In the genomic region with DNA sequence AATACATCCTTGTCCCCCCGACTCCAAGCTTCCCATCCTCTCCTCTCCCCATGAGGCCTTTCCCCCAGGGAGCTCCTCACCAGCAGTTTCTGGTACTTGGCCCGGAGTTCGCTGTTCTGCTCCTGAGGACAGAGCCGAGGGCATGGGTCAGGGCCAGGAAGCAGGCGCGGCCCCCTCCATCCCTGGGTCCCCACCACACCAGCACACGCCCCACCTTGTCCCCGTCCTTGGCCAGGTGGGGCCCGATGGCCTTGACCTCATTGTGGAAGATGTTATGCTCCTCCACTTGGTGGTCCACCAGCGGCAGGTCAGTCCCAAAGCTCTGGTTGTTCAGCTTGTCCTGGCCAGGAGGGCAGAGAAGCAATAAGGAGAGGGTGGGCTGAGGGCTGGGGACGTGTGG, we compare ENCODE assay signal across 26 cellular contexts. TPM values are rescaled to one million over a fixed set of nuclear protein-coding genes. Genes with fewer than 3 reads are reported as not detected.
DNase-seq lines count a peak whose midpoint lies in the region; ATAC-seq and TF ChIP-seq lines count a peak whose summit lies in the region.
"Had no signal": no experiment of that assay in that cellular context is flagged by ENCODE, and none has a peak within 500 bp of the region (broad histone marks: within the 10 kb centered on the region; RNA-seq: fewer than 3 reads in every experiment).

No MANE protein-coding gene starts in this region.

- no peak overlapping the region for H3K56ac ChIP-seq in IMR-90 (ENCODE audit: extremely low read depth, insufficient read depth, low read length)

- no peak overlapping the region for H4K5ac ChIP-seq in IMR-90 (ENCODE audit: low read depth, low read length)

- H3K36me3 ChIP-seq in IMR-90 (ENCODE audit: control insufficient read depth, insufficient read depth, low read length) (no peaks in the 10 kb centered on the region), lower lobe of right lung (peaks cover 64% of the 10 kb centered on the region)
- H3K36me3 ChIP-seq: BE2C, BLaER1 had no signal

- no TSS peak for BruUV-seq in IMR-90 (replicated peaks; lab: Mats Ljungman, UMichigan)

- no peak for ATAC-seq in IMR-90 (ENCODE audit: low read depth)
- ATAC-seq in lower lobe of right lung, result no peak
- ATAC-seq in omental fat pad (ENCODE audit: low FRiP score), result peak; percentile 35
- ATAC-seq in activated naive CD8-positive, alpha-beta T cell treated with anti-CD3 and anti-CD28 coated beads, Interleukin-2, amount 50 U/mL, for 24 hours, result no peak
- no peak for ATAC-seq in WTC11
- ATAC-seq: GM12878 had no signal

- WGBS in IMR-90 (ENCODE audit: extremely low coverage in 2 of 2, insufficient read length in 1 of 2), 2 experiments, result 80% methylated on average over 1 of the region's 11 CpGs; no CpG with 5 or more reads in 1 of the 2 experiments

- no peaks in the 10 kb centered on the region for H3K36me3 Mint-ChIP-seq in activated naive CD8-positive, alpha-beta T cell treated with anti-CD3 and anti-CD28 coated beads, Interleukin-2, amount 50 U/mL, for 24 hours (ENCODE audit: low read depth)
- peaks cover 30% of the 10 kb centered on the region for H3K36me3 Mint-ChIP-seq in WTC11
- H3K36me3 Mint-ChIP-seq: CD14-positive monocyte; CD4-positive, alpha-beta memory T cell; CD4-positive, CD25-positive, alpha-beta regulatory T cell; CD8-positive, alpha-beta memory T cell had no signal

- POLR2A ChIA-PET in IMR-90 (lab: Charles Lee; ENCODE audit: unreplicated experiment), result no interaction called here
- POLR2A ChIA-PET in RWPE1 (lab: Yijun Ruan, JAX; ENCODE audit: low non-redundant PET), result no interaction called here
- POLR2A ChIA-PET in WTC11 (lab: Charles Lee), result no interaction called here

- CTCF ChIA-PET in IMR-90 (lab: Yijun Ruan, JAX), result interaction anchor here (0.6 kb wide), 1 partner anchor 14 kb away, joined by 3 read pairs; no protein-coding TSS in a partner anchor
- CTCF ChIA-PET in RWPE1 (lab: Yijun Ruan, JAX), result no interaction called here
- CTCF ChIA-PET in WTC11 (lab: Charles Lee), result interaction anchor here (1.5 kb wide), 1 partner anchor 55 kb away, joined by 7 read pairs; no protein-coding TSS in a partner anchor

- TF ChIP-seq POLR2A in IMR-90 (IDR thresholded peaks at IDR 0.05; ENCODE audit: low read depth, low read length), result no peak
- no peak for TF ChIP-seq POLR2A in erythroblast (IDR thresholded peaks at IDR 0.05; ENCODE audit: low read length)

- no peak overlapping the region for H3K9ac ChIP-seq in IMR-90 (ENCODE audit: low read depth, low read length)
- H3K9ac ChIP-seq: BLaER1 had no signal

- H3K4me1 Mint-ChIP-seq in activated naive CD8-positive, alpha-beta T cell treated with anti-CD3 and anti-CD28 coated beads, Interleukin-2, amount 50 U/mL, for 24 hours, result no peaks in the 10 kb centered on the region
- no peaks in the 10 kb centered on the region for H3K4me1 Mint-ChIP-seq in WTC11
- H3K4me1 Mint-ChIP-seq: CD14-positive monocyte; CD4-positive, alpha-beta memory T cell; CD4-positive, CD25-positive, alpha-beta regulatory T cell; CD8-positive, alpha-beta memory T cell had no signal

- no peaks in the 10 kb centered on the region; the same call in 1 of the 2 replicates for H4K20me1 ChIP-seq in IMR-90 (ENCODE audit: insufficient read depth, low read length)
- H4K20me1 ChIP-seq: BLaER1 had no signal

- no peak overlapping the region for H2BK20ac ChIP-seq in IMR-90 (ENCODE audit: low read depth, low read length)

- H3K9me3 Mint-ChIP-seq in activated naive CD8-positive, alpha-beta T cell treated with anti-CD3 and anti-CD28 coated beads, Interleukin-2, amount 50 U/mL, for 24 hours, result no peaks in the 10 kb centered on the region
- H3K9me3 Mint-ChIP-seq in WTC11, result peaks cover 6% of the 10 kb centered on the region
- H3K9me3 Mint-ChIP-seq: CD8-positive, alpha-beta memory T cell had no signal

- H2AFZ ChIP-seq in IMR-90 (replicated peaks; ENCODE audit: low read length, poor library complexity), result no peak overlapping the region

- no peak overlapping the region for H3K23ac ChIP-seq in IMR-90 (ENCODE audit: low read depth, low read length)

- H2AK9ac ChIP-seq in IMR-90 (replicated peaks; ENCODE audit: low read depth, low read length, poor library complexity), result peak overlapping the region; percentile 28

- no peak overlapping the region for H2BK5ac ChIP-seq in IMR-90 (ENCODE audit: low read depth, low read length, poor library complexity, severe bottlenecking)

- no peak overlapping the region for H3K14ac ChIP-seq in IMR-90 (replicated peaks; ENCODE audit: low read depth, low read length)

- no peak overlapping the region for H3K4ac ChIP-seq in IMR-90 (ENCODE audit: low read depth, low read length)

- no peak overlapping the region for H2BK120ac ChIP-seq in IMR-90 (ENCODE audit: low read depth, low read length)

- H3K18ac ChIP-seq in IMR-90 (ENCODE audit: low read depth, low read length), result no peak overlapping the region

- TF ChIP-seq RAD21 in IMR-90 (IDR thresholded peaks at IDR 0.05; ENCODE audit: low read length), result no peak

- in situ Hi-C loops in IMR-90 (cut with MboI; ENCODE audit: low sequenced_read_pairs), result no loop called here

- H3K4me1 ChIP-seq in IMR-90 (ENCODE audit: control insufficient read depth, insufficient read depth, low read length) (no peaks in the 10 kb centered on the region), lower lobe of right lung (no peaks in the 10 kb centered on the region)
- H3K4me1 ChIP-seq: BE2C had no signal

- H3K79me1 ChIP-seq in IMR-90 (ENCODE audit: low read depth in 1 of 2, low read length in 2 of 2), result no peaks in the 10 kb centered on the region

- H3K4me3 ChIP-seq in IMR-90 (ENCODE audit: insufficient read depth, low read depth, low read length) (no peak overlapping the region), lower lobe of right lung (no peak overlapping the region)
- H3K4me3 ChIP-seq: BLaER1, GM12878 had no signal

- H3K27ac ChIP-seq in IMR-90 (ENCODE audit: insufficient read depth, low read length) (no peak overlapping the region), RWPE1 (peak overlapping the region; percentile 43), lower lobe of right lung (no peak overlapping the region)
- H3K27ac ChIP-seq: BLaER1 had no signal

- H3K9me3 ChIP-seq in IMR-90 (ENCODE audit: control insufficient read depth, insufficient read depth, low read length), result peaks cover 4% of the 10 kb centered on the region
- H3K9me3 ChIP-seq in lower lobe of right lung, result no peaks in the 10 kb centered on the region
- H3K9me3 ChIP-seq: BE2C, BLaER1 had no signal

- H3K27me3 ChIP-seq in IMR-90 (ENCODE audit: control insufficient read depth, insufficient read depth, low read length), result peaks cover 11% of the 10 kb centered on the region
- H3K27me3 ChIP-seq in lower lobe of right lung (ENCODE audit: low read depth), result no peaks in the 10 kb centered on the region
- H3K27me3 ChIP-seq: BLaER1 had no signal

- no peak overlapping the region for H4K91ac ChIP-seq in IMR-90 (ENCODE audit: insufficient read depth, low read depth, low read length)

- TF ChIP-seq CTCF in IMR-90 (conservative IDR thresholded peaks at IDR 0.05; ENCODE audit: low read depth, low read length) (no peak), RWPE1 (conservative IDR thresholded peaks at IDR 0.05; ENCODE audit: low read depth) (no peak), lower lobe of right lung (IDR thresholded peaks at IDR 0.05) (no peak), omental fat pad (IDR thresholded peaks at IDR 0.05) (no peak), WTC11 (IDR thresholded peaks at IDR 0.05) (no peak)

- intact Hi-C loops in IMR-90 (cut with micrococcal nuclease), result no loop called here
- intact Hi-C loops in lower lobe of right lung (cut with DNase I), result no loop called here

- H2AK5ac ChIP-seq in IMR-90 (ENCODE audit: low read depth, low read length), result no peak overlapping the region

- DNase-seq in IMR-90 (no peak), RWPE1 (ENCODE audit: low spot score) (no peak), lower lobe of right lung (peak; percentile 24), omental fat pad (ENCODE audit: low spot score) (no peak), NCI-H2029 treated with DMSO at 0.1 percent for 48 hours (lab: John Stamatoyannopoulos, UW) (no peak), erythroblast (lab: John Stamatoyannopoulos, UW) (no peak), WTC11 (ENCODE audit: low spot score) (no peak)
- no peak for DNase-seq in activated naive CD8-positive, alpha-beta T cell treated with anti-CD3 and anti-CD28 coated beads, Interleukin-2, amount 50 U/mL, for 24 hours
- DNase-seq: 8988T; ACHN; BE2C; C1 segment of cervical spinal cord; CD4-positive, alpha-beta memory T cell; CD4-positive, CD25-positive, alpha-beta regulatory T cell; CD8-positive, alpha-beta memory T cell; COR-L47; DMS 273 treated with DMSO at 0.1 percent for 48 hours; DMS153; DMS53; DMS79; DND-41; EL; GDM1 had no signal

- no peak overlapping the region for H3K4me2 ChIP-seq in IMR-90 (ENCODE audit: low read depth, low read length)
- H3K4me2 ChIP-seq: BLaER1 had no signal

- no peak overlapping the region for H3K4me3 Mint-ChIP-seq in activated naive CD8-positive, alpha-beta T cell treated with anti-CD3 and anti-CD28 coated beads, Interleukin-2, amount 50 U/mL, for 24 hours
- no peak overlapping the region for H3K4me3 Mint-ChIP-seq in WTC11
- H3K4me3 Mint-ChIP-seq: CD14-positive monocyte; CD4-positive, alpha-beta memory T cell; CD4-positive, CD25-positive, alpha-beta regulatory T cell; CD8-positive, alpha-beta memory T cell had no signal

- H3K27ac Mint-ChIP-seq in activated naive CD8-positive, alpha-beta T cell treated with anti-CD3 and anti-CD28 coated beads, Interleukin-2, amount 50 U/mL, for 24 hours, result no peak overlapping the region
- no peak overlapping the region for H3K27ac Mint-ChIP-seq in WTC11
- H3K27ac Mint-ChIP-seq: CD14-positive monocyte; CD4-positive, alpha-beta memory T cell; CD4-positive, CD25-positive, alpha-beta regulatory T cell; CD8-positive, alpha-beta memory T cell had no signal

- H3K27me3 Mint-ChIP-seq in activated naive CD8-positive, alpha-beta T cell treated with anti-CD3 and anti-CD28 coated beads, Interleukin-2, amount 50 U/mL, for 24 hours, result peaks cover 8% of the 10 kb centered on the region
- H3K27me3 Mint-ChIP-seq in WTC11 (ENCODE audit: low read depth), result no peaks in the 10 kb centered on the region

- dilution Hi-C loops in IMR-90 (cut with HindIII; ENCODE audit: low sequenced_read_pairs, unreplicated experiment), result no loop called here

- H2BK15ac ChIP-seq in IMR-90 (ENCODE audit: low read depth, low read length), result no peak overlapping the region

- no peaks in the 10 kb centered on the region for H3K9me1 ChIP-seq in IMR-90 (ENCODE audit: insufficient read depth, low read length)

- H4K8ac ChIP-seq in IMR-90 (ENCODE audit: low read depth in 2 of 2, low read length in 2 of 2), result no peak overlapping the region

RNA-seq across cellular contexts. Expression of a gene that starts 36.2 kb away (rescaled TPM):
- total RNA-seq in IMR-90 (2012; rRNA removed) (0.28 and 0.36 TPM in 2 replicates), lower lobe of right lung (60.5 TPM), omental fat pad (10 to 100 TPM; 31.3 to 97.6 (median 59.5) TPM), WTC11 (2021) (28.5 to 29.6 TPM (median 28.7 TPM) in 3 replicates)
- 0.19 and 0.34 TPM in 2 replicates for polyA plus RNA-seq in IMR-90 (2012; rRNA removed)
- 0.10 and 0.38 TPM in 2 replicates for polyA plus RNA-seq in IMR-90 (2012; cell fraction: cytosol; rRNA removed)
- polyA plus RNA-seq in IMR-90 (2012; cell fraction: nucleus; rRNA removed; ENCODE audit: low replicate concordance), result 1.4 and 2.1 TPM in 2 replicates
- total RNA-seq: CD4-positive, alpha-beta memory T cell; CD4-positive, CD25-positive, alpha-beta regulatory T cell; CD8-positive, alpha-beta memory T cell had no signal

RNA-seq across cellular contexts. Expression of a gene that starts 53.5 kb away (rescaled TPM):
- total RNA-seq in IMR-90 (2012; rRNA removed), result 5.7 and 7.8 TPM in 2 replicates
- 12.9 and 16.3 TPM in 2 replicates for polyA plus RNA-seq in IMR-90 (2012; rRNA removed)
- 7.6 and 8.8 TPM in 2 replicates for polyA plus RNA-seq in IMR-90 (2012; cell fraction: cytosol; rRNA removed)
- 43.7 and 49.4 TPM in 2 replicates for polyA plus RNA-seq in IMR-90 (2012; cell fraction: nucleus; rRNA removed; ENCODE audit: low replicate concordance)
- total RNA-seq in lower lobe of right lung, result 36.1 TPM
- total RNA-seq in omental fat pad, result 10 to 100 TPM; 32.8 to 67.5 (median 41.1) TPM
- 35.1 to 38.5 TPM (median 35.9 TPM) in 3 replicates for total RNA-seq in WTC11 (2021)

RNA-seq across cellular contexts. Expression of a gene that starts 53.7 kb away (rescaled TPM):
- total RNA-seq in IMR-90 (2012; rRNA removed) (26.0 and 27.8 TPM in 2 replicates), lower lobe of right lung (89.3 TPM), omental fat pad (10 to 100 TPM; 44.4 to 56.0 (median 52.0) TPM), WTC11 (2021) (99.7 to 103 TPM (median 99.7 TPM) in 3 replicates)
- 53.2 and 54.2 TPM in 2 replicates for polyA plus RNA-seq in IMR-90 (2012; rRNA removed)
- 28.8 and 39.4 TPM in 2 replicates for polyA plus RNA-seq in IMR-90 (2012; cell fraction: cytosol; rRNA removed)
- 63.0 and 63.9 TPM in 2 replicates for polyA plus RNA-seq in IMR-90 (2012; cell fraction: nucleus; rRNA removed; ENCODE audit: low replicate concordance)

RNA-seq across cellular contexts. Expression of a gene that starts 57.4 kb away (rescaled TPM):
- total RNA-seq in IMR-90 (2012; rRNA removed), result not detected in 2 replicates
- 0.07 TPM in 1 of 2 replicates, not detected in the other for polyA plus RNA-seq in IMR-90 (2012; rRNA removed)
- polyA plus RNA-seq in IMR-90 (2012; cell fraction: cytosol; rRNA removed), result 0.01 and 0.02 TPM in 2 replicates
- 0.01 and 0.03 TPM in 2 replicates for polyA plus RNA-seq in IMR-90 (2012; cell fraction: nucleus; rRNA removed; ENCODE audit: low replicate concordance)
- 0.41 TPM for total RNA-seq in lower lobe of right lung
- 1 to 10 TPM in 1 of 4 donors, under 1 TPM in 3; 0.12 to 1.3 (median 0.45) TPM for total RNA-seq in omental fat pad
- 2.1 to 2.4 TPM (median 2.3 TPM) in 3 replicates for total RNA-seq in WTC11 (2021)
- total RNA-seq: CD4-positive, alpha-beta memory T cell; CD8-positive, alpha-beta memory T cell; GM12878 had no signal
- polyA plus RNA-seq: CD4-positive, alpha-beta memory T cell; CD4-positive, CD25-positive, alpha-beta regulatory T cell; CD8-positive, alpha-beta memory T cell had no signal

Comparison
In these comparisons a context has a peak if more than half of its experiments do, and no peak if none do; other contexts are left out.
1. RNA of a gene that starts 36.2 kb away (total RNA-seq): 31.3 to 97.6 TPM in omental fat pad, 60.5 TPM in lower lobe of right lung (single experiment) and 28.5 to 29.6 TPM in WTC11; 0.28 to 0.36 TPM in IMR-90; every median in the first group is over 10 times any median in the second.